Comparison of ENCODE assay signal across 9 cellular contexts in the genomic region with DNA sequence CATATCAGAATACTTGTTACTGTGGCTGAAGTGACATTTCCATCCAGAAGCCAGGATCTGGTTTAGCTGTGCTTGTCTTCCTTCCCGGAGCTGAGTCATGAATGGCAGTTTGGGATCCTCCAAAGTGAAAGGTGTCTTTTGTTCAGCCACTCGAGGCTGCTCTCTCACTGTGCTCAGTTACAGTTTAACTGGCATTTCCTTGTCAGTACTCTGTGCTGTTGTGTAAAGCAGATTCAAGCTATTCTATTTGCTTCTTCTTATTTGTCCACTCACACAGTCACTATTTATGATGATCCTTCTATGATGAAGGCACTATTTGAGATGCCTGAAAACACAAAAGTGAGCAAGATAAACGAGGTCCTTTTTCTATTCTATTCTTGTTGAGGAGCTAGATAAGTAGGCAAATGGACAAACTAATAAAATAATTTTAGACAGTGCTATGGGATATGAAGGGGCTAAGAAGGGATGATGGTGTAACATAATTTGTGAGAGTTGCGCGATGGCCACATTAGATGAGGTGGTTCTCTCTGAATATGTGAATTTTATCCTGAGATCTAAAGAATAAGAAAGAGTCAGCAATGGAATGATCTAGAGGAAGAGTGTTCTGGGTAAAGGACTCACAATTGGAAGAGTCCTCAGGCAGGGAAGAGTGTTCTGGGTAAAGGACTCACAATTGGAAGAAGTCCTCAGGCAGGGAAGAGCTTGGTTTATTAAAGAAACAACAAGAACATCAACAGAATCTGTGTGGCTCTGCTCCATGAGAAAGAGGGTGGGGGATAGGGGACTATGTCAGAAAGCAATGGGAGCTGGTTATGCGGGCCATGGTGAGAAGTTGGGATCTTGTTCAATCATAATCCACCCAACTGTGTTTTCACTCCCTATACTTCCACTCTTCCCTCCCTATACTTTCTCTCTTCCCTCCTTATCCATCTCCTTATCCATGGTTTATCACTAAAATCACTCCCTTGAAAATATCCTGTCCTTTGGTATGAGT. TPM values are rescaled to one million over a fixed set of nuclear protein-coding genes. Genes with fewer than 3 reads are reported as not detected.
DNase-seq lines count a peak whose midpoint lies in the region; ATAC-seq and TF ChIP-seq lines count a peak whose summit lies in the region.
"Had no signal": no experiment of that assay in that cellular context is flagged by ENCODE, and none has a peak within 500 bp of the region (broad histone marks: within the 10 kb centered on the region; RNA-seq: fewer than 3 reads in every experiment).

No MANE protein-coding gene starts in this region.

- H3K9me3 ChIP-seq in SJCRH30 (replicated peaks) (peaks cover 7% of the 10 kb centered on the region), transverse colon (no peaks in the 10 kb centered on the region)

- no peak for TF ChIP-seq CTCF in kidney epithelial cell (IDR thresholded peaks at IDR 0.05; ENCODE audit: insufficient read depth, low read length, poor library complexity, severe bottlenecking)
- TF ChIP-seq CTCF in transverse colon (IDR thresholded peaks at IDR 0.05), result no peak
- no peak for TF ChIP-seq CTCF in coronary artery (IDR thresholded peaks at IDR 0.05)
- TF ChIP-seq CTCF in GM10266 (IDR thresholded peaks at IDR 0.05; ENCODE audit: control insufficient read depth, insufficient read depth, low read depth, missing control alignments), result no peak

- in situ Hi-C loops in transverse colon (cut with MboI; ENCODE audit: low pct_ligation_motif_present in 1 of 4, low pct_unique_long_range_greater_than_20kb in 1 of 4, low sequenced_read_pairs in 3 of 4), result no loop called here

- H3K4me1 ChIP-seq in SJCRH30 (peaks cover 15% of the 10 kb centered on the region), transverse colon (peaks cover 0 to 24% (median 7%) of the 10 kb centered on the region in 4 donors)

- peak; percentile 55 for ATAC-seq in GM21825 (IDR thresholded peaks at IDR 0.05; ENCODE audit: unreplicated experiment)
- ATAC-seq: stimulated activated effector memory CD8-positive, alpha-beta T cell treated with anti-CD3 and anti-CD28 coated beads, Interleukin-12 subunit alpha, Interleukin-12 subunit beta, amount 100 ng/mL, for 72 hours had no signal

- no peak for TF ChIP-seq EP300 in transverse colon (IDR thresholded peaks at IDR 0.05; ENCODE audit: low read depth)

- DNase-seq in SJCRH30 (peak in 1 of 2 experiments; percentile 37), kidney epithelial cell (ENCODE audit: low read depth) (peak; percentile 81), transverse colon (peak; percentile 60), GM03348 (ENCODE audit: low spot score) (no peak), coronary artery (ENCODE audit: low spot score) (no peak), GM10266 (ENCODE audit: extremely low spot score) (no peak)
- DNase-seq: activated CD8-positive, alpha-beta memory T cell treated with anti-CD3 and anti-CD28 coated beads for 24 hours had no signal

- H3K27me3 ChIP-seq in SJCRH30, result no peaks in the 10 kb centered on the region
- H3K27me3 ChIP-seq in kidney epithelial cell (ENCODE audit: control insufficient read depth, insufficient read depth, low read length), result no peaks in the 10 kb centered on the region
- H3K27me3 ChIP-seq in transverse colon, result no peaks in the 10 kb centered on the region

- TF ChIP-seq POLR2A in transverse colon (IDR thresholded peaks at IDR 0.05), result no peak

- H3K4me3 ChIP-seq in SJCRH30 (no peak overlapping the region), kidney epithelial cell (ENCODE audit: low read depth, low read length) (no peak overlapping the region), transverse colon (no peak overlapping the region), coronary artery (no peak overlapping the region)

- H3K36me3 ChIP-seq in SJCRH30 (no peaks in the 10 kb centered on the region), kidney epithelial cell (ENCODE audit: control insufficient read depth, insufficient read depth, low read length) (no peaks in the 10 kb centered on the region), transverse colon (no peaks in the 10 kb centered on the region)

- H3K27ac ChIP-seq in SJCRH30, result peak overlapping the region; percentile 59
- H3K27ac ChIP-seq in transverse colon, result peak overlapping the region; percentile 41 to 71 (median 57)
- H3K27ac ChIP-seq in coronary artery, result peak overlapping the region in 1 of 2 donors; percentile 59

- 47 to 52% methylated on average over 6 of the region's 6 CpGs for WGBS in transverse colon (ENCODE audit: low coverage in 1 of 2), 2 donors

- intact Hi-C loops in transverse colon (cut with DNase I; ENCODE audit: low total_unique reads), result no loop called here

RNA-seq across cellular contexts. Expression of a gene that starts 40.1 kb away (rescaled TPM):
- not detected in 2 replicates for total RNA-seq in SJCRH30 (2014; rRNA removed; shearing (Covaris generic))
- 0.04 and 0.82 TPM in 2 replicates for total RNA-seq in kidney epithelial cell
- not detected for total RNA-seq in transverse colon

Comparison
In these comparisons a context has a peak if more than half of its experiments do, and no peak if none do; other contexts are left out.
1. DNase-seq: peak in kidney epithelial cell (single experiment) and transverse colon (single experiment); none in GM03348 (single experiment), coronary artery (single experiment) and GM10266 (single experiment).